1 cellular context compared by ENCODE assay signal in genomic region chr16:9946022-9946720, GRCh38.
TF ChIP-seq lines count a peak whose summit lies in the region.

No MANE protein-coding gene starts in this region.

TF ChIP-seq in GM23338, 12 proteins besides CTCF, POLR2A, EP300 and RAD21 (continued from another document):
- TF ChIP-seq ZNF462 (CRISPR knock-in tag; IDR thresholded peaks at IDR 0.05): peak; percentile 73
